ENCODE assay signal across 8 cellular contexts in genomic region chr7:124764847-124765400, GRCh38. TPM values are rescaled to one million over a fixed set of nuclear protein-coding genes. Genes with fewer than 3 reads are reported as not detected.
DNase-seq lines count a peak whose midpoint lies in the region; ATAC-seq and TF ChIP-seq lines count a peak whose summit lies in the region.

No MANE protein-coding gene starts in this region.

- peak overlapping the region; percentile 56 for H3K14ac ChIP-seq in neuronal stem cell (ENCODE audit: low read length)

- H3K9ac ChIP-seq in neuronal stem cell (ENCODE audit: low read depth, low read length, poor library complexity) = peak overlapping the region; percentile 75

- CTCF ChIA-PET in activated CD8-positive, alpha-beta T cell treated with anti-CD3 and anti-CD28 coated beads for 36 hours (lab: Charles Lee) = interaction anchor here (0.7 to 1.6 kb wide), 2 partner anchors 20 to 22 kb away, joined by 4 read pairs; no protein-coding TSS in a partner anchor

- WGBS in neuronal stem cell (ENCODE audit: extremely low coverage in 2 of 2, insufficient read length in 2 of 2, insufficient replicate concordance in 1 of 2), 2 donors = no CpG with 5 or more reads among the region's 26 CpGs

- H3K23ac ChIP-seq in neuronal stem cell (ENCODE audit: low read depth, low read length, poor library complexity) = peak overlapping the region; percentile 97

- H3K4ac ChIP-seq in neuronal stem cell (ENCODE audit: low read length) = no peak overlapping the region

- H3K27me3 Mint-ChIP-seq in activated CD8-positive, alpha-beta T cell treated with anti-CD3 and anti-CD28 coated beads for 36 hours = peaks cover 44% of the 10 kb centered on the region

- no peak overlapping the region for H2BK12ac ChIP-seq in neuronal stem cell (ENCODE audit: low read length)

- H3K27ac Mint-ChIP-seq in activated CD8-positive, alpha-beta T cell treated with anti-CD3 and anti-CD28 coated beads for 36 hours = no peak overlapping the region

- peak overlapping the region; percentile 98 for H3K4me2 ChIP-seq in neuronal stem cell (ENCODE audit: insufficient read depth, low read length, poor library complexity, severe bottlenecking)

- peaks cover 0 to 5% of the 10 kb centered on the region in 2 donors for H3K4me1 ChIP-seq in neuronal stem cell (ENCODE audit: control insufficient read depth in 2 of 2, insufficient read depth in 1 of 2, low read depth in 1 of 2, low read length in 2 of 2)

- H3K4me3 Mint-ChIP-seq in activated CD8-positive, alpha-beta T cell treated with anti-CD3 and anti-CD28 coated beads for 36 hours = peak overlapping the region; percentile 62

- POLR2A ChIA-PET in activated CD8-positive, alpha-beta T cell treated with anti-CD3 and anti-CD28 coated beads for 36 hours (lab: Charles Lee) = no interaction called here

- H4K91ac ChIP-seq in neuronal stem cell (ENCODE audit: low read depth, low read length, poor library complexity) = no peak overlapping the region

- H2BK5ac ChIP-seq in neuronal stem cell (ENCODE audit: low read length) = peak overlapping the region; percentile 82

- peak overlapping the region; percentile 94 for H3K18ac ChIP-seq in neuronal stem cell (ENCODE audit: low read length)

- intact Hi-C loops in activated CD8-positive, alpha-beta T cell treated with anti-CD3 and anti-CD28 coated beads for 36 hours (cut with micrococcal nuclease) = no loop called here

- peaks cover 9 to 41% (median 17%) of the 10 kb centered on the region in 3 experiments for H3K27me3 ChIP-seq in neuronal stem cell (ENCODE audit: control insufficient read depth in 3 of 3, insufficient read depth in 3 of 3, low read depth in 1 of 3, low read length in 3 of 3)

- TF ChIP-seq CTCF in 22Rv1 (IDR thresholded peaks at IDR 0.05) (no peak), fibroblast of villous mesenchyme (IDR thresholded peaks at IDR 0.05; ENCODE audit: insufficient read depth, low read depth, low read length) (no peak)
- TF ChIP-seq CTCF in activated CD8-positive, alpha-beta T cell treated with anti-CD3 and anti-CD28 coated beads for 36 hours (IDR thresholded peaks at IDR 0.05) = no peak

- peaks cover 4 to 13% of the 10 kb centered on the region in 2 donors for H3K9me3 ChIP-seq in neuronal stem cell (replicated peaks in 1 of 2; ENCODE audit: control insufficient read depth in 2 of 2, insufficient read depth in 1 of 2, low read depth in 1 of 2, low read length in 2 of 2)

- DNase-seq in activated CD8-positive, alpha-beta T cell treated with anti-CD3 and anti-CD28 coated beads for 36 hours = peak; percentile 42
- DNase-seq in fibroblast of villous mesenchyme (ENCODE audit: low read depth) (peak; percentile 6), neuronal stem cell (ENCODE audit: low spot score) (peak; percentile 2), LoVo (ENCODE audit: low spot score) (no peak)

- peak; percentile 50 for ATAC-seq in GM18867 (IDR thresholded peaks at IDR 0.05; ENCODE audit: unreplicated experiment)
- ATAC-seq in HG03354 (IDR thresholded peaks at IDR 0.05; ENCODE audit: poor library complexity, severe bottlenecking, unreplicated experiment) = peak; percentile 50
- peak; percentile 62 for ATAC-seq in activated CD8-positive, alpha-beta T cell treated with anti-CD3 and anti-CD28 coated beads for 36 hours
- ATAC-seq in GM18873 (IDR thresholded peaks at IDR 0.05; ENCODE audit: low FRiP score, unreplicated experiment) = no peak

- peak overlapping the region; percentile 67 for H3K4me3 ChIP-seq in fibroblast of villous mesenchyme (ENCODE audit: low read depth, low read length)
- H3K4me3 ChIP-seq in neuronal stem cell (ENCODE audit: low read length in 2 of 2) = peak overlapping the region; percentile 71 to 91

- no peaks in the 10 kb centered on the region for H3K9me3 Mint-ChIP-seq in activated CD8-positive, alpha-beta T cell treated with anti-CD3 and anti-CD28 coated beads for 36 hours

- H3K27ac ChIP-seq in 22Rv1 (peak overlapping the region; percentile 88), neuronal stem cell (replicated peaks; ENCODE audit: low read length) (no peak overlapping the region)

- peak overlapping the region; percentile 99 for H2AFZ ChIP-seq in neuronal stem cell (ENCODE audit: low read length)

- H2BK15ac ChIP-seq in neuronal stem cell (ENCODE audit: low read length) = peak overlapping the region; percentile 21

- peaks cover 12% of the 10 kb centered on the region for H3K4me1 Mint-ChIP-seq in activated CD8-positive, alpha-beta T cell treated with anti-CD3 and anti-CD28 coated beads for 36 hours (ENCODE audit: low read depth)

- H4K8ac ChIP-seq in neuronal stem cell (ENCODE audit: low read depth, low read length) = no peak overlapping the region

- no peaks in the 10 kb centered on the region for H3K36me3 ChIP-seq in neuronal stem cell (replicated peaks in 1 of 2; ENCODE audit: control insufficient read depth in 2 of 2, insufficient read depth in 2 of 2, low read length in 2 of 2)

- no peaks in the 10 kb centered on the region for H3K36me3 Mint-ChIP-seq in activated CD8-positive, alpha-beta T cell treated with anti-CD3 and anti-CD28 coated beads for 36 hours (ENCODE audit: low read depth)

- no peaks in the 10 kb centered on the region for H3K79me1 ChIP-seq in neuronal stem cell (ENCODE audit: low read depth, low read length)

- H2BK120ac ChIP-seq in neuronal stem cell (ENCODE audit: low read depth, low read length) = no peak overlapping the region

- H2AK5ac ChIP-seq in neuronal stem cell (ENCODE audit: low read depth, low read length) = no peak overlapping the region

RNA-seq across cellular contexts. Expression of gene GPR37, which starts 0.7 kb away (rescaled TPM):
- total RNA-seq in activated CD8-positive, alpha-beta T cell treated with anti-CD3 and anti-CD28 coated beads for 36 hours = not detected
- total RNA-seq in fibroblast of villous mesenchyme = 5.6 and 8.7 TPM in 2 replicates
- polyA plus RNA-seq in neuronal stem cell (2013, experiment 1 of 2) = 1.8 TPM
- 1.9 TPM for polyA plus RNA-seq in neuronal stem cell (2013, experiment 2 of 2)
